ENCODE assay signal across 7 cellular contexts in genomic region chr2:217785544-217786045, GRCh38.
DNase-seq lines count a peak whose midpoint lies in the region; ATAC-seq and TF ChIP-seq lines count a peak whose summit lies in the region.

No MANE protein-coding gene starts in this region.

- TF ChIP-seq CTCF in GM12865 (IDR thresholded peaks at IDR 0.05; ENCODE audit: insufficient read depth, low read depth, low read length, missing control alignments), result peak; percentile 95

- H3K4me3 ChIP-seq in GM12865 (ENCODE audit: low read depth, low read length), result no peak overlapping the region

- DNase-seq in GM12865 (ENCODE audit: low read depth) (peak; percentile 69), NCI-H524 treated with DMSO at 0.1 percent for 48 hours (lab: John Stamatoyannopoulos, UW) (peak; percentile 2), ecto neural progenitor cell (ENCODE audit: low spot score) (peak; percentile 87), medulla oblongata (ENCODE audit: extremely low spot score) (peak; percentile 83)
- peak; percentile 59 to 68 for DNase-seq in activated CD4-positive, alpha-beta T cell treated with anti-CD3 and anti-CD28 coated beads, Interleukin-2, amount 50 U/mL, for 24 hours (ENCODE audit: low read depth in 1 of 2, low spot score in 1 of 2)
- peak; percentile 37 for DNase-seq in stimulated activated CD8-positive, alpha-beta memory T cell treated with anti-CD3 and anti-CD28 coated beads, Interleukin-12 subunit alpha, Interleukin-12 subunit beta, amount 100 ng/mL, for 4 hours (ENCODE audit: low read depth)

- peak; percentile 83 for ATAC-seq in HG03025 (IDR thresholded peaks at IDR 0.05; ENCODE audit: low FRiP score, unreplicated experiment)

Comparison
In these comparisons a context has a peak if more than half of its experiments do, and no peak if none do; other contexts are left out.
1. DNase-seq: peak in every context shown above with its lines; median percentile 87 in ecto neural progenitor cell; 83 in medulla oblongata; 69 in GM12865; 64 in activated CD4-positive, alpha-beta T cell treated with anti-CD3 and anti-CD28 coated beads, Interleukin-2, amount 50 U/mL, for 24 hours; 37 in stimulated activated CD8-positive, alpha-beta memory T cell treated with anti-CD3 and anti-CD28 coated beads, Interleukin-12 subunit alpha, Interleukin-12 subunit beta, amount 100 ng/mL, for 4 hours; 2 in NCI-H524 treated with DMSO at 0.1 percent for 48 hours.